ENCODE assay signal across 19 cellular contexts in genomic region chr1:174995121-174995520, GRCh38. TPM values are rescaled to one million over a fixed set of nuclear protein-coding genes. Genes with fewer than 3 reads are reported as not detected.
DNase-seq lines count a peak whose midpoint lies in the region; ATAC-seq and TF ChIP-seq lines count a peak whose summit lies in the region.
"Had no signal": no experiment of that assay in that cellular context is flagged by ENCODE, and none has a peak within 500 bp of the region (broad histone marks: within the 10 kb centered on the region; RNA-seq: fewer than 3 reads in every experiment).

No MANE protein-coding gene starts in this region.

- H3K27ac ChIP-seq in CD8-positive, alpha-beta T cell (ENCODE audit: low read depth, low read length) = no peak overlapping the region
- H3K27ac ChIP-seq: RWPE1 had no signal

- no peak for TF ChIP-seq CTCF in CD8-positive, alpha-beta T cell (IDR thresholded peaks at IDR 0.05)
- no peak for TF ChIP-seq CTCF in choroid plexus epithelial cell (conservative IDR thresholded peaks at IDR 0.05; ENCODE audit: low read depth, low read length)

- H3K27ac Mint-ChIP-seq in CD8-positive, alpha-beta T cell = peak overlapping the region; percentile 18
- H3K27ac Mint-ChIP-seq in IgD-negative memory B cell = peak overlapping the region in 2 of 3 donors; percentile 14 to 53

- no peak for DNase-seq in CD8-positive, alpha-beta T cell
- DNase-seq in choroid plexus epithelial cell (ENCODE audit: low read depth) = peak; percentile 48
- no peak for DNase-seq in UCSD-AML1 (lab: John Stamatoyannopoulos, UW; ENCODE audit: unreplicated experiment)
- DNase-seq: DMS153, NCI-H1092, NCI-H1436, NCI-H187, NCI-H2081 treated with DMSO at 0.1 percent for 48 hours, NCI-H2171, NCI-H226, NCI-H510A, NCI-H69, SHP77 had no signal

- H3K9me3 ChIP-seq in CD8-positive, alpha-beta T cell (ENCODE audit: low read length) = no peaks in the 10 kb centered on the region
- no peaks in the 10 kb centered on the region for H3K9me3 ChIP-seq in skeletal muscle satellite cell (replicated peaks; ENCODE audit: low read length)

- CTCF ChIA-PET in CD8-positive, alpha-beta T cell (lab: Charles Lee) = interaction anchor here (0.7 to 1.5 kb wide), 3 partner anchors 12 to 157 kb away, joined by 3 to 5 read pairs (median 5); no protein-coding TSS in a partner anchor

- H3K36me3 Mint-ChIP-seq in CD8-positive, alpha-beta T cell = peaks cover 15% of the 10 kb centered on the region
- H3K36me3 Mint-ChIP-seq in IgD-negative memory B cell = no peaks in the 10 kb centered on the region

- peaks cover 14% of the 10 kb centered on the region for H3K4me1 ChIP-seq in CD8-positive, alpha-beta T cell (ENCODE audit: insufficient read depth, low read length)
- peaks cover 30% of the 10 kb centered on the region for H3K4me1 ChIP-seq in skeletal muscle satellite cell (ENCODE audit: control insufficient read depth, insufficient read depth, low read length)

- ATAC-seq in CD8-positive, alpha-beta T cell = no peak
- ATAC-seq in HG03039 (IDR thresholded peaks at IDR 0.05; ENCODE audit: unreplicated experiment) (no peak), GM21576 (IDR thresholded peaks at IDR 0.05; ENCODE audit: unreplicated experiment) (no peak)
- ATAC-seq: Panc1 had no signal

- H3K9me3 Mint-ChIP-seq in CD8-positive, alpha-beta T cell = no peaks in the 10 kb centered on the region
- H3K9me3 Mint-ChIP-seq in IgD-negative memory B cell = no peaks in the 10 kb centered on the region

- no peak overlapping the region for H3K4me3 Mint-ChIP-seq in CD8-positive, alpha-beta T cell
- H3K4me3 Mint-ChIP-seq in IgD-negative memory B cell = no peak overlapping the region

- H3K4me3 ChIP-seq in CD8-positive, alpha-beta T cell (ENCODE audit: low read depth, low read length) = no peak overlapping the region
- H3K4me3 ChIP-seq in choroid plexus epithelial cell (ENCODE audit: low read depth, low read length) (no peak overlapping the region), skeletal muscle satellite cell (ENCODE audit: low read length) (no peak overlapping the region)

- peaks cover 22% of the 10 kb centered on the region for H3K4me1 Mint-ChIP-seq in CD8-positive, alpha-beta T cell (ENCODE audit: low read depth)
- peaks cover 4 to 13% (median 6%) of the 10 kb centered on the region in 3 donors for H3K4me1 Mint-ChIP-seq in IgD-negative memory B cell

- H3K27me3 ChIP-seq in CD8-positive, alpha-beta T cell (ENCODE audit: insufficient read depth, low read length) = no peaks in the 10 kb centered on the region
- H3K27me3 ChIP-seq in skeletal muscle satellite cell (ENCODE audit: control insufficient read depth, insufficient read depth, low read length) = no peaks in the 10 kb centered on the region

- POLR2A ChIA-PET in CD8-positive, alpha-beta T cell (lab: Charles Lee) = no interaction called here

- H3K27me3 Mint-ChIP-seq in CD8-positive, alpha-beta T cell (ENCODE audit: low read depth) = no peaks in the 10 kb centered on the region
- H3K27me3 Mint-ChIP-seq in IgD-negative memory B cell = no peaks in the 10 kb centered on the region

- intact Hi-C loops in CD8-positive, alpha-beta T cell (cut with DNase I, micrococcal nuclease) = loop anchor here (5.0 to 10.0 kb wide), 4 partner anchors 113 to 1283 kb away; partner anchors contain the start of gene KLHL20 (in 2 of the 2)

- H3K36me3 ChIP-seq in CD8-positive, alpha-beta T cell (ENCODE audit: insufficient read depth, low read length) = no peaks in the 10 kb centered on the region
- no peaks in the 10 kb centered on the region for H3K36me3 ChIP-seq in skeletal muscle satellite cell (ENCODE audit: insufficient read depth, low read length)

- H3K9ac ChIP-seq in skeletal muscle satellite cell (ENCODE audit: low read depth, low read length) = no peak overlapping the region

- peak overlapping the region; percentile 16 for H3K4me2 ChIP-seq in skeletal muscle satellite cell (ENCODE audit: low read length)

RNA-seq across cellular contexts. Expression of gene CACYBP, which starts 4.6 kb away (rescaled TPM):
- 100 to 1,000 TPM; 105 to 122 TPM for total RNA-seq in CD8-positive, alpha-beta T cell
- 158 TPM for polyA plus RNA-seq in IgD-negative memory B cell
- total RNA-seq in skeletal muscle satellite cell (2012; rRNA removed) = 242 and 303 TPM in 2 replicates

RNA-seq across cellular contexts. Expression of gene MRPS14, which starts 28.1 kb away (rescaled TPM):
- total RNA-seq in CD8-positive, alpha-beta T cell = 1 to 10 TPM; 6.8 to 7.3 TPM
- 43.4 TPM for polyA plus RNA-seq in IgD-negative memory B cell
- 13.4 and 17.0 TPM in 2 replicates for total RNA-seq in skeletal muscle satellite cell (2012; rRNA removed)
